Comparison of ENCODE assay signal across 10 cellular contexts in the genomic region with DNA sequence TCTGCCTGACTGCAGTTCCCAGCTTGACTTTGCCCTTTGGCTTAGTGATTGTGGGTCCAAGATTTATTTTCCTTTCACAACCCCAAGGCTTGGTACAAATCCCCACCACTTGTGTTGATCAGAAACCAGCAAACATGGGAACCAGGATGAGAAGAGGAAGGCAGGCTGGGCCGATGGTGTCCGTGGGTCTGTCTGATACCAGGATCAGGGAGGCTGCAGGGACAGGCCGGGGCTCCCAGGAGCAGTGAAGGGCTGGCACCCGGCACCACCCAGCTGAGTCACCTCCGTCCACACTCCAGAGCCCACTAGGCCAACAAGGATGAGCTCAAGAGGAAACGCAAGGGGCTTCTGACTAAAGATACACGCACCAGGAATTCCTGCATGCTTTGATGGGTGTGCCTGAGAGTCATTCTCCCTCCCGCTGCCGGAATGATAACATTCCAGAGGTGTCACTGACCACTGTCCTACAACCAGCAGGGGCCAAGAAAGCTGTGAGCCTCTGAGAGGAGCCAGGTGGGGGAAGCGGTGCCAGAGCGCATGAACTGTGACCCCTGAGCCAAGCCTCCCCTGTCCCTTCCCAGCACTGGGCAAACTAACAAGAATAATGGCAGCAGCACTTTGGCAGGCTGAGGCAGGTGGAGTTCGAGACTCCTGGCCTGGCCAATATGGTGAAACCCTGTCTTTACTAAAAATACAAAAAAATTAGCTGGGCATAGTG. TPM values are rescaled to one million over a fixed set of nuclear protein-coding genes. Genes with fewer than 3 reads are reported as not detected.
DNase-seq lines count a peak whose midpoint lies in the region; TF ChIP-seq lines count a peak whose summit lies in the region.
"Had no signal": no experiment of that assay in that cellular context is flagged by ENCODE, and none has a peak within 500 bp of the region (broad histone marks: within the 10 kb centered on the region; RNA-seq: fewer than 3 reads in every experiment).

No MANE protein-coding gene starts in this region.

- peak; percentile 57 for DNase-seq in HCEC 1CT
- no peak for DNase-seq in SK-N-SH
- DNase-seq in fibroblast of villous mesenchyme (ENCODE audit: low read depth), result peak; percentile 41
- peak; percentile 91 for DNase-seq in renal cortical epithelial cell (ENCODE audit: low read depth)
- DNase-seq in activated T-cell treated with anti-CD3 and anti-CD28 coated beads, Interleukin-2, amount 50 U/mL, for 1 hour, result no peak
- DNase-seq in effector CD4-positive, alpha-beta T cell, result no peak
- DNase-seq in SHP77 (lab: John Stamatoyannopoulos, UW), result no peak
- DNase-seq in stimulated activated CD4-positive, alpha-beta T cell treated with anti-CD3 and anti-CD28 coated beads, Interleukin-4, amount 100 ng/mL, for 24 hours, result no peak
- DNase-seq: activated CD4-positive, alpha-beta memory T cell treated with anti-CD3 and anti-CD28 coated beads, Interleukin-2, amount 10 ng/mL, durations not matched to agents 7 days and 5 days; stimulated activated CD4-positive, alpha-beta T cell treated with anti-CD3 and anti-CD28 coated beads, Interleukin-15, amount 100 ng/mL, for 24 hours had no signal

- CTCF ChIA-PET in SK-N-SH (lab: Yijun Ruan, JAX), result interaction anchor here (1.0 to 2.7 kb wide), 5 partner anchors 11 to 370 kb away, joined by 3 to 11 read pairs (median 6); no protein-coding TSS in a partner anchor

- H2AFZ ChIP-seq in SK-N-SH (ENCODE audit: low read depth), result no peak overlapping the region

- H3K27ac ChIP-seq in SK-N-SH (ENCODE audit: low read depth in 2 of 2, low read length in 1 of 2), result peak overlapping the region in 1 of 2 experiments; percentile 33; a peak in 1 of 4 replicates

- no peaks in the 10 kb centered on the region for H3K36me3 ChIP-seq in SK-N-SH (replicated peaks in 1 of 2; ENCODE audit: control insufficient read depth in 1 of 2, insufficient read depth in 2 of 2, low read length in 1 of 2)

- 48% methylated on average over 7 of the region's 12 CpGs for WGBS in SK-N-SH (ENCODE audit: low lambda C conversion rate)

- no peaks in the 10 kb centered on the region for H3K9me3 ChIP-seq in SK-N-SH

- H3K9ac ChIP-seq in SK-N-SH, result peak overlapping the region; percentile 25; the same call in 1 of the 2 replicates

- TF ChIP-seq RAD21 in SK-N-SH (IDR thresholded peaks at IDR 0.05; ENCODE audit: low read length), result no peak

- POLR2A ChIA-PET in SK-N-SH (lab: Yijun Ruan, JAX), result no interaction called here

- peaks cover 0 to 8% of the 10 kb centered on the region in 2 experiments; a peak in 1 of 4 replicates for H3K4me1 ChIP-seq in SK-N-SH (ENCODE audit: control insufficient read depth in 1 of 2, insufficient read depth in 2 of 2, low read depth in 1 of 2, low read length in 1 of 2)

- peak overlapping the region; percentile 24; the same call in 1 of the 2 replicates for H3K4me2 ChIP-seq in SK-N-SH

- H3K4me3 ChIP-seq in SK-N-SH (ENCODE audit: low read depth in 2 of 2, low read length in 1 of 2) (no peak overlapping the region), fibroblast of villous mesenchyme (ENCODE audit: low read depth, low read length) (no peak overlapping the region)

- H3F3A ChIP-seq in SK-N-SH (replicated peaks; ENCODE audit: insufficient read depth), result no peaks in the 10 kb centered on the region

- no peaks in the 10 kb centered on the region for H3K27me3 ChIP-seq in SK-N-SH (ENCODE audit: insufficient read depth)

- H3K9me2 ChIP-seq in SK-N-SH, result no peaks in the 10 kb centered on the region

- TF ChIP-seq CTCF in SK-N-SH (IDR thresholded peaks at IDR 0.05) (no peak), fibroblast of villous mesenchyme (IDR thresholded peaks at IDR 0.05; ENCODE audit: insufficient read depth, low read depth, low read length) (no peak)

- H3K79me2 ChIP-seq in SK-N-SH (ENCODE audit: insufficient read depth), result no peaks in the 10 kb centered on the region

- no peak for TF ChIP-seq EP300 in SK-N-SH (IDR thresholded peaks at IDR 0.05; ENCODE audit: borderline replicate concordance in 1 of 2, low read depth in 1 of 2, low read length in 1 of 2)

- H4K20me1 ChIP-seq in SK-N-SH (ENCODE audit: insufficient read depth), result no peaks in the 10 kb centered on the region

TF ChIP-seq in SK-N-SH, 30 proteins besides CTCF, POLR2A, EP300 and RAD21:
- TF ChIP-seq TAF1 (IDR thresholded peaks at IDR 0.05; ENCODE audit: borderline replicate concordance, low read depth, low read length), result no peak
- TF ChIP-seq FOSL2 (IDR thresholded peaks at IDR 0.05; ENCODE audit: borderline replicate concordance, low read depth), result no peak
- TF ChIP-seq, protein P1, sequence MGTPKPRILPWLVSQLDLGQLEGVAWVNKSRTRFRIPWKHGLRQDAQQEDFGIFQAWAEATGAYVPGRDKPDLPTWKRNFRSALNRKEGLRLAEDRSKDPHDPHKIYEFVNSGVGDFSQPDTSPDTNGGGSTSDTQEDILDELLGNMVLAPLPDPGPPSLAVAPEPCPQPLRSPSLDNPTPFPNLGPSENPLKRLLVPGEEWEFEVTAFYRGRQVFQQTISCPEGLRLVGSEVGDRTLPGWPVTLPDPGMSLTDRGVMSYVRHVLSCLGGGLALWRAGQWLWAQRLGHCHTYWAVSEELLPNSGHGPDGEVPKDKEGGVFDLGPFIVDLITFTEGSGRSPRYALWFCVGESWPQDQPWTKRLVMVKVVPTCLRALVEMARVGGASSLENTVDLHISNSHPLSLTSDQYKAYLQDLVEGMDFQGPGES (IDR thresholded peaks at IDR 0.05; ENCODE audit: low read depth, low read length), result no peak
- TF ChIP-seq RCOR1 (IDR thresholded peaks at IDR 0.05; ENCODE audit: low read length), result no peak
- no peak for TF ChIP-seq GABPA (IDR thresholded peaks at IDR 0.05; ENCODE audit: low read depth)
- TF ChIP-seq POLR2AphosphoS5 (IDR thresholded peaks at IDR 0.05; ENCODE audit: low read depth, low read length), result no peak
- no peak for TF ChIP-seq CHD2 (IDR thresholded peaks at IDR 0.05; ENCODE audit: low read length, partially characterized antibody)
- TF ChIP-seq, protein P2, sequence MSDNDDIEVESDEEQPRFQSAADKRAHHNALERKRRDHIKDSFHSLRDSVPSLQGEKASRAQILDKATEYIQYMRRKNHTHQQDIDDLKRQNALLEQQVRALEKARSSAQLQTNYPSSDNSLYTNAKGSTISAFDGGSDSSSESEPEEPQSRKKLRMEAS (IDR thresholded peaks at IDR 0.05; ENCODE audit: low read depth), result no peak

RNA-seq across cellular contexts. Expression of a gene that starts 29.2 kb away (rescaled TPM):
- polyA plus RNA-seq in SK-N-SH (2012; rRNA removed), result 0.86 and 0.95 TPM in 2 replicates
- polyA plus RNA-seq in SK-N-SH (2012; cell fraction: cytosol; rRNA removed), result 0.63 and 0.73 TPM in 2 replicates
- 1.5 and 2.7 TPM in 2 replicates for polyA plus RNA-seq in SK-N-SH (2012; cell fraction: nucleus; rRNA removed)
- total RNA-seq in fibroblast of villous mesenchyme (1.9 and 3.9 TPM in 2 replicates), renal cortical epithelial cell (60.9 and 84.9 TPM in 2 replicates)

RNA-seq across cellular contexts. Expression of a gene that starts 51.7 kb away (rescaled TPM):
- 10.5 and 13.5 TPM in 2 replicates for polyA plus RNA-seq in SK-N-SH (2012; rRNA removed)
- polyA plus RNA-seq in SK-N-SH (2012; cell fraction: cytosol; rRNA removed), result 7.1 and 10.5 TPM in 2 replicates
- 11.2 and 12.0 TPM in 2 replicates for polyA plus RNA-seq in SK-N-SH (2012; cell fraction: nucleus; rRNA removed)
- total RNA-seq in fibroblast of villous mesenchyme (1.3 and 12.6 TPM in 2 replicates), renal cortical epithelial cell (14.9 and 19.0 TPM in 2 replicates)
- total RNA-seq: activated CD4-positive, alpha-beta memory T cell treated with anti-CD3 and anti-CD28 coated beads, Interleukin-2, amount 10 ng/mL, durations not matched to agents 7 days and 5 days had no signal

Comparison
In these comparisons a context has a peak if more than half of its experiments do, and no peak if none do; other contexts are left out.
1. DNase-seq: peak in HCEC 1CT (single experiment), fibroblast of villous mesenchyme (single experiment) and renal cortical epithelial cell (single experiment); none in SK-N-SH (single experiment), activated T-cell treated with anti-CD3 and anti-CD28 coated beads, Interleukin-2, amount 50 U/mL, for 1 hour (single experiment), effector CD4-positive, alpha-beta T cell (single experiment), SHP77 (0 of 2) and stimulated activated CD4-positive, alpha-beta T cell treated with anti-CD3 and anti-CD28 coated beads, Interleukin-4, amount 100 ng/mL, for 24 hours (single experiment).
2. RNA of a gene that starts 29.2 kb away (total RNA-seq): 60.9 to 84.9 TPM in renal cortical epithelial cell; 1.9 to 3.9 TPM in fibroblast of villous mesenchyme; every median in the first group is over 10 times any median in the second.